Comparison of ENCODE assay signal across 16 cellular contexts in the genomic region with DNA sequence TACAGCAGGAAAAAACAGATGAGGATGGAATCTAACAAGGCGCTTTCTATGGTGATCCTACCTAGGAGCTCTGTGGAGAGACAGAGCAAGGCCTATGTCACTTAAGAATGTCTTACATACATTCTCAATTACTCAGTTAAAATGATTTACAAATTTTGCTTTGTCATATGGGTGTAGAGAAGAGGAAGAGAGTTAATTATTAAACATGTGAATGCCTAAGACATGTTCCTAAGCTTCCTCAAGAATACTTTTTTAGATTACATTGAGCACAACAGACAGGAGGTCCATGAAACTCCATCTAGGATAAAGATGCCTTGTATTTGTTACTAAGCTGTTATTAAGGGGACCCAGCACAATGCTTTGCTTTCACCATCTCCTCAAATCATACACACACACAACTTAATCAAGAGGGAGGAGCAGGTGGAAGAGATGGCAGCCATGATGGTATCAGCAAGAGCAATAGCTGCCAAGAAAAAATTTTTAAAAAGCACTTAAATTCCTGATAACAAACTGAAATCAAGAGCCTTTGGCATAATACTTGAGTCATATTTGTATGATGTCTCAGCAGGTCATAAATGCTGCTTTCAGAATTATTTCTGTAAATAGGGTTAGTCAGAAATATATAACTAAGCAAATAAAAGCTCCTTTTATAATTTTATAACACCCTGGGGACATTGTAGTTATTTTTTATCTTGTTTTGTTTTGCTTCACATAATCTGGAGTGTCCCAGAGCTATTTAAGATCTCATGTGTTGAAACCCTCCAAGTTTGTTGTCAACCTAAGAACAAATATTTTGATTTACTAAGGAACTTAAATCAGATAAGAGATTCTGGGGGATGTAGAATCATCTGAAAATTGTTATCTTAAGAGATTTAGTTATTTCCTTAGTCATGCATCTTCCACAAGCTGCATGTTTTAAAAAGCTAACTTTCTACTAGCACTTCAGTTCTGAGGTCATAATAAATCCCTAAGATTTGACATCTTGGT.
DNase-seq lines count a peak whose midpoint lies in the region; ATAC-seq, FAIRE-seq and TF ChIP-seq lines count a peak whose summit lies in the region.
"Had no signal": no experiment of that assay in that cellular context is flagged by ENCODE, and none has a peak within 500 bp of the region (broad histone marks: within the 10 kb centered on the region; RNA-seq: fewer than 3 reads in every experiment).

No MANE protein-coding gene starts in this region.

- H3K36me3 ChIP-seq in OCI-LY3 (replicated peaks; ENCODE audit: low read depth, low read length): no peaks in the 10 kb centered on the region
- H3K36me3 ChIP-seq in pancreas: no peaks in the 10 kb centered on the region
- H3K36me3 ChIP-seq: adrenal gland, vagina had no signal

- no peak for FAIRE-seq in pancreas (lab: Jason Lieb, UNC)

- H3K4me2 ChIP-seq in OCI-LY3 (ENCODE audit: low read length): peak overlapping the region; percentile 13

- H3K9me3 ChIP-seq in OCI-LY3 (ENCODE audit: insufficient read depth, low read length) (no peaks in the 10 kb centered on the region), pancreas (no peaks in the 10 kb centered on the region)
- H3K9me3 ChIP-seq: adrenal gland, vagina had no signal

- H2AFZ ChIP-seq in OCI-LY3 (ENCODE audit: low read depth, low read length): peak overlapping the region; percentile 30

- H3K79me2 ChIP-seq in OCI-LY3 (ENCODE audit: low read length): no peaks in the 10 kb centered on the region

- H3K27me3 ChIP-seq in OCI-LY3 (ENCODE audit: low read depth, low read length) (no peaks in the 10 kb centered on the region), pancreas (no peaks in the 10 kb centered on the region)
- H3K27me3 ChIP-seq: adrenal gland, vagina had no signal

- in situ Hi-C loops in Caki2 (cut with HindIII; ENCODE audit: low pct_unique_long_range_greater_than_20kb, low sequenced_read_pairs): no loop called here

- no peak overlapping the region for H3K9ac ChIP-seq in OCI-LY3 (ENCODE audit: low read length)

- ATAC-seq in pancreas (peak in 3 of 4 donors; percentile 24 to 35 (median 25)), HG02852 (IDR thresholded peaks at IDR 0.05; ENCODE audit: unreplicated experiment) (no peak), GM18520 (IDR thresholded peaks at IDR 0.05; ENCODE audit: unreplicated experiment) (no peak)
- ATAC-seq: activated T-cell treated with anti-CD3 and anti-CD28 coated beads, Interleukin-2, amount 50 U/mL, for 4 hours had no signal

- H3K27ac ChIP-seq in OCI-LY3 (ENCODE audit: low read length): no peak overlapping the region
- H3K27ac ChIP-seq in pancreas: no peak overlapping the region
- H3K27ac ChIP-seq: adrenal gland, vagina had no signal

- TF ChIP-seq CTCF in OCI-LY3 (IDR thresholded peaks at IDR 0.05; ENCODE audit: low read depth, low read length): no peak
- no peak for TF ChIP-seq CTCF in fibroblast of pulmonary artery (IDR thresholded peaks at IDR 0.05; ENCODE audit: low read length, missing control alignments)
- no peak for TF ChIP-seq CTCF in pancreas (IDR thresholded peaks at IDR 0.05)

- DNase-seq in Caki2 (ENCODE audit: low read depth): peak; percentile 90
- peak; percentile 11 for DNase-seq in fibroblast of pulmonary artery (ENCODE audit: low read depth)
- DNase-seq in pancreas: no peak
- no peak for DNase-seq in DMS 273 (lab: John Stamatoyannopoulos, UW; ENCODE audit: unreplicated experiment)
- DNase-seq in NCI-H82 treated with DMSO at 0.1 percent for 48 hours (lab: John Stamatoyannopoulos, UW; ENCODE audit: unreplicated experiment): no peak
- DNase-seq: activated CD4-positive, alpha-beta T cell treated with anti-CD3 and anti-CD28 coated beads for 48 hours; activated T-cell treated with anti-CD3 and anti-CD28 coated beads, Interleukin-2, amount 50 U/mL, for 4 hours; adrenal gland; dermis blood vessel endothelial cell; GOT3; NCI-H2171 treated with DMSO at 0.1 percent for 48 hours; stimulated activated CD4-positive, alpha-beta T cell treated with anti-CD3 and anti-CD28 coated beads, Interleukin-2, amount 100 ng/mL, for 24 hours had no signal

- intact Hi-C loops in pancreas (cut with DNase I): loop anchor here in 1 of 3 donors (10.0 kb wide), 1 partner anchor 367 kb away; no protein-coding TSS in a partner anchor

- no peaks in the 10 kb centered on the region for H4K20me1 ChIP-seq in OCI-LY3 (ENCODE audit: insufficient read depth, low read length)

- H3K4me3 ChIP-seq in OCI-LY3 (ENCODE audit: low read length): no peak overlapping the region
- H3K4me3 ChIP-seq in fibroblast of pulmonary artery (replicated peaks; ENCODE audit: low read depth, low read length): no peak overlapping the region
- no peak overlapping the region for H3K4me3 ChIP-seq in pancreas
- H3K4me3 ChIP-seq: adrenal gland, vagina had no signal

- H3K4me1 ChIP-seq in OCI-LY3 (ENCODE audit: low read length) (peaks cover 25% of the 10 kb centered on the region), pancreas (no peaks in the 10 kb centered on the region)
- H3K4me1 ChIP-seq: adrenal gland, vagina had no signal

- 97 to 100% methylated on average over 1 of the region's 1 CpG for WGBS in pancreas, 2 donors

Comparison
In these comparisons a context has a peak if more than half of its experiments do, and no peak if none do; other contexts are left out.
1. DNase-seq: peak in Caki2 (single experiment) and fibroblast of pulmonary artery (single experiment); none in pancreas (0 of 6), DMS 273 (single experiment) and NCI-H82 treated with DMSO at 0.1 percent for 48 hours (single experiment).
2. ATAC-seq: peak in pancreas (3 of 4); none in HG02852 (single experiment) and GM18520 (single experiment).